In genomic region chr1:39798859-39799769, GRCh38 we compare ENCODE assay signal across 8 cellular contexts. TPM values are rescaled to one million over a fixed set of nuclear protein-coding genes. Genes with fewer than 3 reads are reported as not detected.
DNase-seq lines count a peak whose midpoint lies in the region; ATAC-seq and TF ChIP-seq lines count a peak whose summit lies in the region.
"Not testable (repeated sequence)": the region's sequence is repeated elsewhere in the genome, so short reads cannot be mapped to it uniquely, and the experiment has no call there.

No MANE protein-coding gene starts in this region.

- peak overlapping the region; percentile 41 for H3K4me3 ChIP-seq in GM06990 (replicated peaks; ENCODE audit: low read depth, low read length)
- not testable (repeated sequence) for H3K4me3 ChIP-seq in fibroblast of villous mesenchyme (ENCODE audit: low read depth, low read length)

- not testable (repeated sequence) for H3K36me3 ChIP-seq in GM06990 (ENCODE audit: control insufficient read depth, insufficient read depth, low read length)

- peak overlapping the region; percentile 68 to 98 (median 95) for H3K27ac Mint-ChIP-seq in IgD-negative memory B cell
- peak overlapping the region; percentile 81 for H3K27ac Mint-ChIP-seq in stimulated activated naive CD8-positive, alpha-beta T cell treated with anti-CD3 and anti-CD28 coated beads, Interleukin-15, Interleukin-2, amounts not matched to agents 100 ng/mL and 50 ng/mL, for 24 hours

- TF ChIP-seq CTCF in GM06990 (IDR thresholded peaks at IDR 0.05; ENCODE audit: insufficient read depth, low read length, poor library complexity, severe bottlenecking) = peak; percentile 62
- TF ChIP-seq CTCF in fibroblast of villous mesenchyme (IDR thresholded peaks at IDR 0.05; ENCODE audit: insufficient read depth, low read depth, low read length) = not testable (repeated sequence)

- peak overlapping the region; percentile 21 to 85 (median 78) for H3K4me3 Mint-ChIP-seq in IgD-negative memory B cell
- H3K4me3 Mint-ChIP-seq in stimulated activated naive CD8-positive, alpha-beta T cell treated with anti-CD3 and anti-CD28 coated beads, Interleukin-15, Interleukin-2, amounts not matched to agents 100 ng/mL and 50 ng/mL, for 24 hours = peak overlapping the region; percentile 59

- H3K27me3 ChIP-seq in GM06990 (replicated peaks; ENCODE audit: control insufficient read depth, insufficient read depth, low read length) = not testable (repeated sequence)

- peak; percentile 69 for ATAC-seq in GM21737 (IDR thresholded peaks at IDR 0.05; ENCODE audit: unreplicated experiment)

- not testable (repeated sequence) for H3K9me3 Mint-ChIP-seq in IgD-negative memory B cell; stimulated activated naive CD8-positive, alpha-beta T cell treated with anti-CD3 and anti-CD28 coated beads, Interleukin-15, Interleukin-2, amounts not matched to agents 100 ng/mL and 50 ng/mL, for 24 hours

- not testable (repeated sequence) for H3K36me3 Mint-ChIP-seq in IgD-negative memory B cell; stimulated activated naive CD8-positive, alpha-beta T cell treated with anti-CD3 and anti-CD28 coated beads, Interleukin-15, Interleukin-2, amounts not matched to agents 100 ng/mL and 50 ng/mL, for 24 hours (ENCODE audit: low read depth)

- DNase-seq in GM06990 (ENCODE audit: extremely low read depth, insufficient read length) = peak; percentile 86
- peak; percentile 73 for DNase-seq in RPMI7951 (ENCODE audit: low read depth)
- DNase-seq in activated T-cell treated with anti-CD3 and anti-CD28 coated beads, Interleukin-2, amount 50 U/mL, for 48 hours = peak; percentile 91 to 92
- peak; percentile 33 for DNase-seq in fibroblast of villous mesenchyme (ENCODE audit: low read depth)
- peak in 51 of 56 donors; percentile 6 to 83 (median 49) for DNase-seq in nucleus accumbens (lab: John Stamatoyannopoulos, UW)

- H3K4me1 Mint-ChIP-seq in IgD-negative memory B cell = peaks cover 8 to 19% (median 12%) of the 10 kb centered on the region in 3 donors
- H3K4me1 Mint-ChIP-seq in stimulated activated naive CD8-positive, alpha-beta T cell treated with anti-CD3 and anti-CD28 coated beads, Interleukin-15, Interleukin-2, amounts not matched to agents 100 ng/mL and 50 ng/mL, for 24 hours (ENCODE audit: low read depth) = peaks cover 15% of the 10 kb centered on the region

- H3K27me3 Mint-ChIP-seq in IgD-negative memory B cell; stimulated activated naive CD8-positive, alpha-beta T cell treated with anti-CD3 and anti-CD28 coated beads, Interleukin-15, Interleukin-2, amounts not matched to agents 100 ng/mL and 50 ng/mL, for 24 hours: not testable (repeated sequence)

RNA-seq across cellular contexts. Expression of gene BMP8B, which starts 10.4 kb away (rescaled TPM):
- polyA plus RNA-seq in IgD-negative memory B cell = 0.14 TPM
- 2.4 TPM in 2 replicates for total RNA-seq in RPMI7951 (2014; rRNA removed; shearing (Covaris generic))
- under 0.01 TPM in 1 of 2 replicates, not detected in the other for total RNA-seq in fibroblast of villous mesenchyme

RNA-seq across cellular contexts. Expression of gene OXCT2, which starts 28.0 kb away (rescaled TPM):
- polyA plus RNA-seq in IgD-negative memory B cell = 0.93 TPM
- total RNA-seq in RPMI7951 (2014; rRNA removed; shearing (Covaris generic)) = 1.9 and 2.6 TPM in 2 replicates
- 1.7 and 5.2 TPM in 2 replicates for total RNA-seq in fibroblast of villous mesenchyme

Comparison
In these comparisons a context has a peak if more than half of its experiments do, and no peak if none do; other contexts are left out.
1. DNase-seq: peak in every context shown above with its lines; median percentile 92 in activated T-cell treated with anti-CD3 and anti-CD28 coated beads, Interleukin-2, amount 50 U/mL, for 48 hours; 86 in GM06990; 73 in RPMI7951; 49 in nucleus accumbens; 33 in fibroblast of villous mesenchyme.